ENCODE assay signal across 8 cellular contexts in genomic region chr7:48299580-48300169, GRCh38.
DNase-seq lines count a peak whose midpoint lies in the region; ATAC-seq lines count a peak whose summit lies in the region.

No MANE protein-coding gene starts in this region.

- DNase-seq in DMS53 treated with DMSO at 0.1 percent for 48 hours (lab: John Stamatoyannopoulos, UW; ENCODE audit: unreplicated experiment) (peak; percentile 68), NCI-H460 (ENCODE audit: extremely low read depth, low read depth) (peak; percentile 59), left cardiac atrium (peak; percentile 36), putamen (ENCODE audit: low spot score) (peak; percentile 21), OCI-M2 (lab: John Stamatoyannopoulos, UW; ENCODE audit: unreplicated experiment) (no peak)
- peak; percentile 34 for DNase-seq in activated naive CD8-positive, alpha-beta T cell treated with anti-CD3 and anti-CD28 coated beads, Interleukin-2, amount 10 ng/mL, durations not matched to agents 7 days and 5 days

- no peak overlapping the region for H3K4me3 Mint-ChIP-seq in activated naive CD8-positive, alpha-beta T cell treated with anti-CD3 and anti-CD28 coated beads, Interleukin-2, amount 10 ng/mL, durations not matched to agents 7 days and 5 days

- peaks cover 2% of the 10 kb centered on the region for H3K4me1 Mint-ChIP-seq in activated naive CD8-positive, alpha-beta T cell treated with anti-CD3 and anti-CD28 coated beads, Interleukin-2, amount 10 ng/mL, durations not matched to agents 7 days and 5 days

- H3K27ac Mint-ChIP-seq in activated naive CD8-positive, alpha-beta T cell treated with anti-CD3 and anti-CD28 coated beads, Interleukin-2, amount 10 ng/mL, durations not matched to agents 7 days and 5 days = no peak overlapping the region

- no peaks in the 10 kb centered on the region for H3K9me3 Mint-ChIP-seq in activated naive CD8-positive, alpha-beta T cell treated with anti-CD3 and anti-CD28 coated beads, Interleukin-2, amount 10 ng/mL, durations not matched to agents 7 days and 5 days

- intact Hi-C loops in left cardiac atrium (cut with DNase I) = loop anchor here in 1 of 2 donors (5.0 kb wide), 1 partner anchor 573 kb away; no protein-coding TSS in a partner anchor

- H3K36me3 Mint-ChIP-seq in activated naive CD8-positive, alpha-beta T cell treated with anti-CD3 and anti-CD28 coated beads, Interleukin-2, amount 10 ng/mL, durations not matched to agents 7 days and 5 days = no peaks in the 10 kb centered on the region

- H3K27me3 Mint-ChIP-seq in activated naive CD8-positive, alpha-beta T cell treated with anti-CD3 and anti-CD28 coated beads, Interleukin-2, amount 10 ng/mL, durations not matched to agents 7 days and 5 days = no peaks in the 10 kb centered on the region

- ATAC-seq in GM19395 (IDR thresholded peaks at IDR 0.05; ENCODE audit: unreplicated experiment) = peak; percentile 89
- ATAC-seq in HG03354 (IDR thresholded peaks at IDR 0.05; ENCODE audit: poor library complexity, severe bottlenecking, unreplicated experiment) = peak; percentile 87
- ATAC-seq in activated naive CD8-positive, alpha-beta T cell treated with anti-CD3 and anti-CD28 coated beads, Interleukin-2, amount 10 ng/mL, durations not matched to agents 7 days and 5 days (ENCODE audit: low read depth) = peak; percentile 78
- ATAC-seq in left cardiac atrium = peak; percentile 74 to 84

- POLR2A ChIA-PET in activated naive CD8-positive, alpha-beta T cell treated with anti-CD3 and anti-CD28 coated beads, Interleukin-2, amount 10 ng/mL, durations not matched to agents 7 days and 5 days (lab: Charles Lee) = no interaction called here
